ENCODE assay signal across 14 cellular contexts in the genomic region with DNA sequence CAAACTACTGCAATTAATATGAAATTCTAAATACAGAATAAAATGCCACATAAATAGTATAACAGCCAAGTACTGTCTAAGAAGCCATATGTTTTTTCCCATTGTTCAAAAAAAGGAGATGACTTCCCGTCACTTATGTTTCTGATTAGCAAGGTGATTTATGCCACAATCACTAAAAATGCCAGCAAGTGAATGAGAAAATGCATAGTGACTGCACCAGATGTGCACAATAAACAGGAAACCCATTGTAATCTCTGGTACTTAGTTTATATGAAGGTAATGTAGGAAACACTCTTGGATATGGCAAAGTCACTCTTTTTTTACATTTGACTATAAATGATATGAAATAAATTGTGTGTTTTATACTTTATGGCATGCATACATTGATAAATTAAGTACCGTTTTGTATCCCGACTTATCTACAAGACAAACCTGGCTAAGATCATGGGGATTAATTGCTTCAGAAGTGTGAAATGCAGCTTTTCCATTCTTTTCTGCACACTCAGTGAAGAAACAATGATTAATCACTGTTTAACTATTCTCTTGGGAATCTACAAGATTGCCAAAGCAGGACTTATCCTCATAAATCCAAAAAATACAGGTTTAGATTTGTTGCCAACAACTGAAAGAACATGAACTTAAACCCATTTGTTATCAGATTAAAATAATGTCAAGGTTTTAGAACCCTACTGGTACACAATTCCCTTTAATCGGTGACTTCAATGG.
DNase-seq lines count a peak whose midpoint lies in the region; ATAC-seq and FAIRE-seq lines count a peak whose summit lies in the region.
"Had no signal": no experiment of that assay in that cellular context is flagged by ENCODE, and none has a peak within 500 bp of the region (broad histone marks: within the 10 kb centered on the region; RNA-seq: fewer than 3 reads in every experiment).

No MANE protein-coding gene starts in this region.

- DNase-seq in D341Med (ENCODE audit: low spot score) (peak; percentile 21), HS-5 (ENCODE audit: low read depth) (peak; percentile 5), astrocyte of the hippocampus (ENCODE audit: low read depth, low spot score) (peak; percentile 25), KG1 (lab: John Stamatoyannopoulos, UW) (no peak)
- DNase-seq: activated CD4-positive, alpha-beta T cell treated with anti-CD3 and anti-CD28 coated beads, Interleukin-2, amount 50 U/mL, for 1 hour; activated naive CD4-positive, alpha-beta T cell treated with anti-CD3 and anti-CD28 coated beads, Interleukin-2, amount 10 ng/mL, durations not matched to agents 7 days and 5 days; GF-D8; left ventricle myocardium inferior; NCI-H524 treated with DMSO at 0.1 percent for 48 hours had no signal

- no peak for ATAC-seq in HG03175 (IDR thresholded peaks at IDR 0.05; ENCODE audit: unreplicated experiment)
- no peak for ATAC-seq in GM19395 (IDR thresholded peaks at IDR 0.05; ENCODE audit: unreplicated experiment)
- ATAC-seq in GM21360 (IDR thresholded peaks at IDR 0.05; ENCODE audit: unreplicated experiment), result no peak
- ATAC-seq: Panc1 had no signal

- FAIRE-seq in islet of Langerhans (lab: Jason Lieb, UNC), result peak; percentile 30
